In the genomic region with DNA sequence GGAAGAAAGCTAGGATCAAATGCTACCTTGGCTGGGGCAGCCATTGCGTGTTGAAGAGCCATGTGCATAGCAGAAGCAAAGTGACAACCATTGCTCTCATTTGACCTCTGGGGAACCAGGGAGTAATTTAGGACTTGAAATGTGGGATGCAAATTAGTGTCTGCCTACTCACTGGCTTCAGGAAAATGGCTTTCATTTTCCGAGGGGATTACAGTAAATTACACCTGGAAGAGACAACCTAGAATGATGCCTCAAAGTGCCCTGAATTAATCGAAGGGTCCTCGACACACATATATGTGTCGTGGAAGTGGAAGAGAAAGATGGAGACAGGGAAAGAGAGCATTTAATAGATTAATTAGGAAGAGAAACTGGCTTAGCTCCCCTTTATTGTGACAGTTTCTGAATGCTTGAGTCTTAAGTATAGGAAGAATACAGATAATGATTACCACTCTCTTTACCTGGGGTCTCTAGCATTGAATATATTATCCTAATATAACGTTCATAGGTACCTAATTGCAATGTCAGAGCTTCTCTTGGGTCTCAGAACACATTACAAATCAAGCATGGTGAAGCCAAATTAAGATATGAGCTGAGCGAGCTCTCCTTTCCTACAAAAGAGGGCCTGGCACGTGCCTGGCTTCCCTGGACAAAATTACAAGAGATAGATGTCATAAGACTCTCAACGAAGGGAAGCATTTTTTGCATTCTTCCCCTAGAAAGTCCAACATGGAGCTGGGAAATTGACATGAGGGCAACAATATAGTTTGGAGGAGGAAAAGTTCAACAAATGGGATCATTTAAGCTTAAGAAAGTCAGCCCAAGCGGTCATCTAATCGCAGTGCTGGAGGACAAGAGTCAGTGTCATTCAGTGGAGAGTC, we compare ENCODE assay signal across 18 cellular contexts. TPM values are rescaled to one million over a fixed set of nuclear protein-coding genes. Genes with fewer than 3 reads are reported as not detected.
A peak's percentile ranks its signal among the peaks of the same experiment; 100 is the strongest.
DNase-seq lines count a peak whose midpoint lies in the region; ATAC-seq and TF ChIP-seq lines count a peak whose summit lies in the region.
"Had no signal": no experiment of that assay in that cellular context is flagged by ENCODE, and none has a peak within 500 bp of the region (broad histone marks: within the 10 kb centered on the region; RNA-seq: fewer than 3 reads in every experiment).

No MANE protein-coding gene starts in this region.

- no peak for TF ChIP-seq CTCF in GM23338 (conservative IDR thresholded peaks at IDR 0.05; ENCODE audit: low read depth in 2 of 2)
- no peak for TF ChIP-seq CTCF in neural cell (IDR thresholded peaks at IDR 0.05; ENCODE audit: poor library complexity, severe bottlenecking)

- no peaks in the 10 kb centered on the region for H3K4me1 ChIP-seq in GM23338 (ENCODE audit: insufficient read depth)

- H3K27ac Mint-ChIP-seq in GM23338 = no peak overlapping the region
- H3K27ac Mint-ChIP-seq: CD14-positive monocyte; CD4-positive, alpha-beta T cell; CD8-positive, alpha-beta memory T cell; H9 had no signal

- H3K4me3 Mint-ChIP-seq in GM23338 = no peak overlapping the region
- H3K4me3 Mint-ChIP-seq: CD14-positive monocyte; CD4-positive, alpha-beta T cell; CD8-positive, alpha-beta memory T cell; H9 had no signal

- no peaks in the 10 kb centered on the region for H3K9me2 ChIP-seq in GM23338 (ENCODE audit: insufficient read depth)
- H3K9me2 ChIP-seq in neural cell (ENCODE audit: insufficient read depth, low read length) = no peaks in the 10 kb centered on the region

- H3K4me1 Mint-ChIP-seq in GM23338 = peaks cover 9% of the 10 kb centered on the region
- H3K4me1 Mint-ChIP-seq: CD8-positive, alpha-beta memory T cell had no signal

- no peak for TF ChIP-seq RAD21 in neural cell (conservative IDR thresholded peaks at IDR 0.05)

- DNase-seq in GM23338 (ENCODE audit: low spot score) (no peak), SK-N-DZ (ENCODE audit: low spot score) (peak; percentile 93), sciatic nerve (ENCODE audit: low spot score) (no peak)
- DNase-seq in stimulated activated naive CD4-positive, alpha-beta T cell treated with Interleukin-2 at 50 U/mL for 16 hours (lab: John Stamatoyannopoulos, UW) = no peak
- DNase-seq: CD4-positive, alpha-beta T cell; CD8-positive, alpha-beta memory T cell; DMS 273 treated with DMSO at 0.1 percent for 48 hours; DMS79; EL; GF-D8; H9 had no signal

- H3K27me3 Mint-ChIP-seq in GM23338 (ENCODE audit: insufficient read depth, low read depth, poor library complexity) = peaks cover 2% of the 10 kb centered on the region

- no peak overlapping the region for H3K4me3 ChIP-seq in GM23338
- peak overlapping the region; percentile 34 for H3K4me3 ChIP-seq in neural cell (ENCODE audit: low read length)
- H3K4me3 ChIP-seq: BLaER1 treated with 17β-estradiol and CSF1 and Interleukin-3, amounts not matched to agents 10 nM and 100 nM had no signal

- no peaks in the 10 kb centered on the region for H4K20me1 ChIP-seq in GM23338 (replicated peaks; ENCODE audit: insufficient read depth)
- H4K20me1 ChIP-seq in neural cell (ENCODE audit: insufficient read depth) = no peaks in the 10 kb centered on the region
- H4K20me1 ChIP-seq: BLaER1 treated with 17β-estradiol and CSF1 and Interleukin-3, amounts not matched to agents 10 nM and 100 nM had no signal

- ATAC-seq in GM23338 (no peak), sciatic nerve (no peak), HG03196 (IDR thresholded peaks at IDR 0.05; ENCODE audit: unreplicated experiment) (no peak)
- ATAC-seq: HCT116 had no signal

- no peaks in the 10 kb centered on the region; the same call in 2 of the 3 replicates for H3K9me3 Mint-ChIP-seq in GM23338
- H3K9me3 Mint-ChIP-seq: CD4-positive, alpha-beta T cell had no signal

- H2AFZ ChIP-seq in GM23338 (peak overlapping the region; percentile 76; the same call in 1 of the 2 replicates), neural cell (ENCODE audit: low read depth, low read length) (peak overlapping the region; percentile 8)

- peak; percentile 70 for TF ChIP-seq EP300 in neural cell (conservative IDR thresholded peaks at IDR 0.05; ENCODE audit: poor library complexity, severe bottlenecking)

- H3K4me2 ChIP-seq in GM23338 (no peak overlapping the region), neural cell (ENCODE audit: low read length) (peak overlapping the region; percentile 12)

- H3K27me3 ChIP-seq in GM23338 (ENCODE audit: insufficient read depth) = no peaks in the 10 kb centered on the region
- H3K27me3 ChIP-seq in neural cell (ENCODE audit: insufficient read depth, low read depth, low read length) = no peaks in the 10 kb centered on the region
- H3K27me3 ChIP-seq: BLaER1 treated with 17β-estradiol and CSF1 and Interleukin-3, amounts not matched to agents 10 nM and 100 nM had no signal

- H3K36me3 ChIP-seq in GM23338 (ENCODE audit: insufficient read depth) = no peaks in the 10 kb centered on the region
- no peaks in the 10 kb centered on the region for H3K36me3 ChIP-seq in neural cell (ENCODE audit: insufficient read depth, low read length)
- H3K36me3 ChIP-seq: BLaER1 treated with 17β-estradiol and CSF1 and Interleukin-3, amounts not matched to agents 10 nM and 100 nM had no signal

- H3K79me2 ChIP-seq in GM23338 (replicated peaks; ENCODE audit: insufficient read depth) (no peaks in the 10 kb centered on the region), neural cell (replicated peaks; ENCODE audit: insufficient read depth, low read length) (no peaks in the 10 kb centered on the region)

- H3K9ac ChIP-seq in neural cell (ENCODE audit: low read length) = peak overlapping the region; percentile 31
- H3K9ac ChIP-seq: BLaER1 treated with 17β-estradiol and CSF1 and Interleukin-3, amounts not matched to agents 10 nM and 100 nM had no signal

- intact Hi-C loops in sciatic nerve (cut with DNase I) = no loop called here

- H3F3A ChIP-seq in GM23338 (replicated peaks; ENCODE audit: low read depth) = no peaks in the 10 kb centered on the region
- H3F3A ChIP-seq in neural cell (ENCODE audit: insufficient read depth, low read length, poor library complexity, severe bottlenecking) = no peaks in the 10 kb centered on the region

- no peak overlapping the region for H3K27ac ChIP-seq in GM23338 (ENCODE audit: low read depth)
- H3K27ac ChIP-seq in neural cell (ENCODE audit: low read length) = peak overlapping the region; percentile 81
- H3K27ac ChIP-seq: BLaER1 treated with 17β-estradiol and CSF1 and Interleukin-3, amounts not matched to agents 10 nM and 100 nM had no signal

- H3K9me3 ChIP-seq in neural cell (ENCODE audit: low read length) = no peaks in the 10 kb centered on the region

- H3K36me3 Mint-ChIP-seq in GM23338 (ENCODE audit: low read depth) = no peaks in the 10 kb centered on the region; the same call in 2 of the 3 replicates
- H3K36me3 Mint-ChIP-seq: CD14-positive monocyte; CD8-positive, alpha-beta memory T cell had no signal

TF ChIP-seq in GM23338, 12 proteins besides CTCF, POLR2A, EP300 and RAD21 (continues in another document):
- TF ChIP-seq NANOG (IDR thresholded peaks at IDR 0.05; ENCODE audit: borderline replicate concordance) (no peak), STAT1 (IDR thresholded peaks at IDR 0.05; ENCODE audit: unreplicated experiment) (no peak), EZH2phosphoT487 (IDR thresholded peaks at IDR 0.05; ENCODE audit: unreplicated experiment) (no peak), CREB1 (CRISPR knock-in tag; IDR thresholded peaks at IDR 0.05; ENCODE audit: low read depth) (no peak), EZH2 (IDR thresholded peaks at IDR 0.05; ENCODE audit: low read depth, unreplicated experiment) (no peak), POLR2AphosphoS5 (IDR thresholded peaks at IDR 0.05; ENCODE audit: low read depth) (no peak), JUNB (IDR thresholded peaks at IDR 0.05; ENCODE audit: unreplicated experiment) (no peak)

TF ChIP-seq in neural cell, 6 proteins besides CTCF, POLR2A, EP300 and RAD21:
- TF ChIP-seq SMC3 (conservative IDR thresholded peaks at IDR 0.05; ENCODE audit: poor library complexity) (peak; percentile 10), POLR2AphosphoS5 (IDR thresholded peaks at IDR 0.05) (peak; percentile 26), MXI1 (conservative IDR thresholded peaks at IDR 0.05; ENCODE audit: poor library complexity, severe bottlenecking) (no peak)
- TF ChIP-seq, protein P1, sequence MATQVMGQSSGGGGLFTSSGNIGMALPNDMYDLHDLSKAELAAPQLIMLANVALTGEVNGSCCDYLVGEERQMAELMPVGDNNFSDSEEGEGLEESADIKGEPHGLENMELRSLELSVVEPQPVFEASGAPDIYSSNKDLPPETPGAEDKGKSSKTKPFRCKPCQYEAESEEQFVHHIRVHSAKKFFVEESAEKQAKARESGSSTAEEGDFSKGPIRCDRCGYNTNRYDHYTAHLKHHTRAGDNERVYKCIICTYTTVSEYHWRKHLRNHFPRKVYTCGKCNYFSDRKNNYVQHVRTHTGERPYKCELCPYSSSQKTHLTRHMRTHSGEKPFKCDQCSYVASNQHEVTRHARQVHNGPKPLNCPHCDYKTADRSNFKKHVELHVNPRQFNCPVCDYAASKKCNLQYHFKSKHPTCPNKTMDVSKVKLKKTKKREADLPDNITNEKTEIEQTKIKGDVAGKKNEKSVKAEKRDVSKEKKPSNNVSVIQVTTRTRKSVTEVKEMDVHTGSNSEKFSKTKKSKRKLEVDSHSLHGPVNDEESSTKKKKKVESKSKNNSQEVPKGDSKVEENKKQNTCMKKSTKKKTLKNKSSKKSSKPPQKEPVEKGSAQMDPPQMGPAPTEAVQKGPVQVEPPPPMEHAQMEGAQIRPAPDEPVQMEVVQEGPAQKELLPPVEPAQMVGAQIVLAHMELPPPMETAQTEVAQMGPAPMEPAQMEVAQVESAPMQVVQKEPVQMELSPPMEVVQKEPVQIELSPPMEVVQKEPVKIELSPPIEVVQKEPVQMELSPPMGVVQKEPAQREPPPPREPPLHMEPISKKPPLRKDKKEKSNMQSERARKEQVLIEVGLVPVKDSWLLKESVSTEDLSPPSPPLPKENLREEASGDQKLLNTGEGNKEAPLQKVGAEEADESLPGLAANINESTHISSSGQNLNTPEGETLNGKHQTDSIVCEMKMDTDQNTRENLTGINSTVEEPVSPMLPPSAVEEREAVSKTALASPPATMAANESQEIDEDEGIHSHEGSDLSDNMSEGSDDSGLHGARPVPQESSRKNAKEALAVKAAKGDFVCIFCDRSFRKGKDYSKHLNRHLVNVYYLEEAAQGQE (IDR thresholded peaks at IDR 0.05; ENCODE audit: borderline replicate concordance) = peak; percentile 92
TF ChIP-seq in neural cell: peak in this region for 3.

RNA-seq across cellular contexts. Expression of gene MYCN, which starts 59.5 kb away (rescaled TPM):
- 145 and 161 TPM in 2 replicates for total RNA-seq in GM23338 (2014; rRNA removed; shearing (Covaris generic))
- polyA plus RNA-seq in GM23338 (2016; fragmentation: Nextera tagmentation; extraction: Ambion mirVana) = 50.8 and 60.8 TPM in 2 replicates
- 1,097 and 1,099 TPM in 2 replicates for polyA plus RNA-seq in SK-N-DZ (2014; cell fraction: cytosol; rRNA removed)
- polyA plus RNA-seq in SK-N-DZ (2014; cell fraction: nucleus; rRNA removed) = 1,072 and 1,695 TPM in 2 replicates
- 25.1 and 27.2 TPM in 2 replicates for polyA plus RNA-seq in neural cell
- 37.5 and 39.7 TPM in 2 replicates for polyA minus RNA-seq in neural cell
- total RNA-seq in sciatic nerve = 7.0 TPM
- total RNA-seq: A172; CD8-positive, alpha-beta memory T cell; H4 had no signal
- polyA plus RNA-seq: CD14-positive monocyte; CD8-positive, alpha-beta memory T cell had no signal

Comparison
In these comparisons a context has a peak if more than half of its experiments do, and no peak if none do; other contexts are left out.
1. RNA of gene MYCN, which starts 59.5 kb away (total RNA-seq): 145 to 161 TPM in GM23338; 7.0 TPM in sciatic nerve (single experiment); every median in the first group is over 10 times any median in the second.